In the genomic region with DNA sequence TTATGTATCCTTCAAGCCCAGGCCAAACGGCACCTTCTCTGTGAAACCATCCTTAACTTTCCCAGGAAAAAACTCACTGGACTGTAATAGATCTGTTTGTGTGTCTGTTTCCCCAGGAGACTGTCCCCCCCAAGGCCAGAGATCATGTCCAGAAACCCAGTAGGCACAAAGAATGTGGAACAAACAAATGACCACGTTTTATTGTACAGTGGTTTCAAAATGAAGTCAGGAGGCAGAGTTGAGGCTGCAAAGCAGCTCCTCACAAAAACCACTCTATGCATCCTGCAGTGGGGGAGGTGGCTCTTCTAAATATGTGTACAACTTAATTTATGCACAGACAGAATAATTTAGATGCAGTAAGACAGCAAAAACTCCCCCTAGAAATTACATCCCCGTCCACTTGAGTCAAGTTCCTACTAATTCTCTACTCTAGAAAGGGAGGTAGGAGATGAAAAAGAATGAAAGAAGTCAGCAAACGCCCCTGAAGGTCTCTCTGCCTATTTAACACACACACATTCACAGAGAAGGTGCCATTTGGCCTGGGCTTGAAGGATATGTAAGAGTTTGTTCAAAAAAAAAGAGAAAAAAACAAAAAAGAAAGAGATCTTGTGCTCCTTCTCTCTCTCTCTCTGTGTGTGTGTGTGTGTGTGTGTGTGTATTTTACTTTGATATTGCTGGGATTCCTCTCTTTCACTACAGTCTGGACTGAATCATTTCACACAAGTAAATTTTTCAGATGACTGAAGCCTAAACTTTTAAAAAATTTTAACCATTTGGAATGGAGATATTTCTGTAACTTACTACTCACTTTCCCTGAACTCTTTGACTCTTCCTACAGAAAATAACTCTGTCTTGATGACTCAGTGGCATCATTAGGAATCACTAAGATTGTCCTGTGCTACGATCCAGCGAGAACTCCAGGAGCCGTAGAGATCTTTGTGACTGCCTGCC, we compare ENCODE assay signal across 10 cellular contexts. TPM values are rescaled to one million over a fixed set of nuclear protein-coding genes. Genes with fewer than 3 reads are reported as not detected.
A peak's percentile ranks its signal among the peaks of the same experiment; 100 is the strongest.
DNase-seq lines count a peak whose midpoint lies in the region; ATAC-seq and TF ChIP-seq lines count a peak whose summit lies in the region.
"Had no signal": no experiment of that assay in that cellular context is flagged by ENCODE, and none has a peak within 500 bp of the region (broad histone marks: within the 10 kb centered on the region; RNA-seq: fewer than 3 reads in every experiment).

No MANE protein-coding gene starts in this region.

- H3K4me1 ChIP-seq in breast epithelium (peaks cover 4 to 12% of the 10 kb centered on the region in 2 donors), colonic mucosa (no peaks in the 10 kb centered on the region), tibial nerve (peaks cover 0 to 77% (median 57%) of the 10 kb centered on the region in 4 donors)

- H3K9me3 Mint-ChIP-seq in MCF 10A (ENCODE audit: unreplicated experiment), result no peaks in the 10 kb centered on the region

- H3K4me1 Mint-ChIP-seq in MCF 10A (ENCODE audit: insufficient read depth, unreplicated experiment), result no peaks in the 10 kb centered on the region

- no peaks in the 10 kb centered on the region for H3K27me3 Mint-ChIP-seq in MCF 10A (ENCODE audit: insufficient read depth, unreplicated experiment)

- no peaks in the 10 kb centered on the region for H3K36me3 Mint-ChIP-seq in MCF 10A (ENCODE audit: insufficient read depth, unreplicated experiment)

- TF ChIP-seq EP300 in tibial nerve (IDR thresholded peaks at IDR 0.05), result peak in 1 of 2 donors; percentile 29

- no peak overlapping the region for H3K4me3 Mint-ChIP-seq in MCF 10A (ENCODE audit: unreplicated experiment)

- 60 to 61% methylated on average over 7 of the region's 7 CpGs for WGBS in tibial nerve, 2 donors

- DNase-seq in breast epithelium (ENCODE audit: low spot score in 2 of 2) (no peak), MCF 10A (ENCODE audit: unreplicated experiment) (no peak), colonic mucosa (no peak), tibial nerve (ENCODE audit: low spot score in 2 of 2) (no peak), NCI-H526 treated with DMSO at 0.1 percent for 48 hours (lab: John Stamatoyannopoulos, UW) (no peak), RKO (ENCODE audit: low spot score) (no peak), nucleus accumbens (lab: John Stamatoyannopoulos, UW) (no peak)

- CTCF ChIA-PET in MCF 10A (lab: Yijun Ruan, JAX), result interaction anchor here (0.9 kb wide), 1 partner anchor 12 kb away, joined by 3 read pairs; no protein-coding TSS in a partner anchor

- POLR2A ChIA-PET in MCF 10A (lab: Yijun Ruan, JAX), result no interaction called here

- H3K4me3 ChIP-seq in breast epithelium (no peak overlapping the region), colonic mucosa (no peak overlapping the region), tibial nerve (no peak overlapping the region)
- H3K4me3 ChIP-seq: cardiac muscle cell had no signal

- peak; percentile 63 for ATAC-seq in HG03342 (IDR thresholded peaks at IDR 0.05; ENCODE audit: unreplicated experiment)

- no peak for TF ChIP-seq CTCF in breast epithelium (IDR thresholded peaks at IDR 0.05)
- TF ChIP-seq CTCF in MCF 10A (IDR thresholded peaks at IDR 0.05; ENCODE audit: unreplicated experiment), result no peak
- no peak for TF ChIP-seq CTCF in colonic mucosa (IDR thresholded peaks at IDR 0.05)
- no peak for TF ChIP-seq CTCF in tibial nerve (IDR thresholded peaks at IDR 0.05)

- no peak overlapping the region for H3K27ac Mint-ChIP-seq in MCF 10A (ENCODE audit: low read depth, unreplicated experiment)

- no peak overlapping the region for H3K9ac ChIP-seq in colonic mucosa (ENCODE audit: low read depth in 2 of 2, low read length in 2 of 2)

- H3K27ac ChIP-seq in breast epithelium (peak overlapping the region; percentile 42 to 46), colonic mucosa (peak overlapping the region; percentile 19), tibial nerve (peak overlapping the region; percentile 20 to 89 (median 52))
- H3K27ac ChIP-seq: C4-2B, cardiac muscle cell had no signal

- no peaks in the 10 kb centered on the region for H3K9me3 ChIP-seq in breast epithelium
- H3K9me3 ChIP-seq in colonic mucosa, result no peaks in the 10 kb centered on the region
- no peaks in the 10 kb centered on the region for H3K9me3 ChIP-seq in tibial nerve

- no TSS peak for BruUV-seq in MCF 10A (replicated peaks; lab: Mats Ljungman, UMichigan)

- no peaks in the 10 kb centered on the region for H3K36me3 ChIP-seq in breast epithelium
- H3K36me3 ChIP-seq in colonic mucosa, result no peaks in the 10 kb centered on the region
- no peaks in the 10 kb centered on the region for H3K36me3 ChIP-seq in tibial nerve
- H3K36me3 ChIP-seq: cardiac muscle cell had no signal

- TF ChIP-seq POLR2A in breast epithelium (IDR thresholded peaks at IDR 0.05) (no peak), tibial nerve (IDR thresholded peaks at IDR 0.05) (no peak)

- no peaks in the 10 kb centered on the region for H3K27me3 ChIP-seq in breast epithelium
- H3K27me3 ChIP-seq in colonic mucosa, result no peaks in the 10 kb centered on the region
- H3K27me3 ChIP-seq in tibial nerve, result no peaks in the 10 kb centered on the region
- H3K27me3 ChIP-seq: cardiac muscle cell had no signal

- intact Hi-C loops in breast epithelium (cut with DNase I; ENCODE audit: low total_unique reads), result no loop called here
- intact Hi-C loops in MCF 10A (cut with micrococcal nuclease), result no loop called here
- intact Hi-C loops in colonic mucosa (cut with DNase I), result no loop called here

RNA-seq across cellular contexts. Expression of a gene that starts 19.5 kb away (rescaled TPM):
- total RNA-seq in breast epithelium (10 to 100 TPM; 41.3 to 82.5 (median 43.6) TPM), MCF 10A (2022) (3.0 and 5.7 TPM in 2 replicates), colonic mucosa (10 to 100 TPM; 13.9 to 16.4 TPM), tibial nerve (10 to 100 TPM; 54.7 to 79.1 (median 67.0) TPM)
